In the genomic region with DNA sequence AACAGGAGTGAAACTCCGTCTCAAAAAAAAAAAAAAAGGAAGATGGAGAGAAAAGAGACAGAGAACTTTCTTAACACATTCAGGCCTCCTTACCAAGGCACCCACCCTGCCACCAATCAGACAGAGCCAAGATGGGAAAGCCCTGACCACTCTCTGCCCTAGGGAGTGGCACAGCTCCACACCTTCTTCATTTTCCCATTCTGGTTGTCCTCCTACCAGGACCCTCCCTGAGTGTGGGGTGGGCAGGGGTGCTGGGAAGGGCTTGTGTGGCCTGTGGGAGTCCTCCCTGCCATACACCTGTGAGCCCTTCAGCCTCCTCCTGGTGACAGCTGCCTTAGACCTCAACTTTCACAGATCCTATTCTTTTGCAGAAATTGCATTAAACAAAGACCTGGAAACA, we compare ENCODE assay signal across 23 cellular contexts.
"Had no signal": no experiment of that assay in that cellular context is flagged by ENCODE, and none has a peak within 500 bp of the region (broad histone marks: within the 10 kb centered on the region; RNA-seq: fewer than 3 reads in every experiment).

No MANE protein-coding gene starts in this region.

- H3K4me1 ChIP-seq: colonic mucosa, esophagus muscularis mucosa, esophagus squamous epithelium, gastrocnemius medialis, gastroesophageal sphincter, heart left ventricle, heart right ventricle had no signal

- DNase-seq: colonic mucosa; cortex of kidney; dermis blood vessel endothelial cell; dorsolateral prefrontal cortex; effector CD4-positive, alpha-beta T cell; effector CD8-positive, alpha-beta T cell; effector memory CD4-positive, alpha-beta T cell; effector memory CD8-positive, alpha-beta T cell; endodermal cell; esophagus squamous epithelium; foreskin fibroblast; foreskin keratinocyte; foreskin melanocyte; gastrocnemius medialis; glutamatergic neuron; heart left ventricle; heart right ventricle had no signal

- H3K27ac Mint-ChIP-seq: dendritic cell treated with granulocyte-macrophage colony-stimulating factor and Interleukin-4, amounts not matched to agents 40 ng/mL and 50 ng/mL, for 4 days; effector memory CD8-positive, alpha-beta T cell; endodermal cell had no signal

- H3K4me3 ChIP-seq: colonic mucosa, coronary artery, dorsolateral prefrontal cortex, esophagus muscularis mucosa, esophagus squamous epithelium, gastrocnemius medialis, gastroesophageal sphincter, heart left ventricle, heart right ventricle had no signal

- H3K36me3 ChIP-seq: colonic mucosa, esophagus muscularis mucosa, esophagus squamous epithelium, gastrocnemius medialis, gastroesophageal sphincter, heart left ventricle, heart right ventricle had no signal

- H3K27me3 ChIP-seq: colonic mucosa, foreskin keratinocyte, gastrocnemius medialis had no signal

- H3K27me3 Mint-ChIP-seq: dendritic cell treated with granulocyte-macrophage colony-stimulating factor and Interleukin-4, amounts not matched to agents 40 ng/mL and 50 ng/mL, for 4 days had no signal

- H3K4me3 Mint-ChIP-seq: dendritic cell treated with granulocyte-macrophage colony-stimulating factor and Interleukin-4, amounts not matched to agents 40 ng/mL and 50 ng/mL, for 4 days; effector memory CD8-positive, alpha-beta T cell; endodermal cell had no signal

- ATAC-seq: effector memory CD8-positive, alpha-beta T cell; esophagus mucosa; foreskin keratinocyte; gastrocnemius medialis; gastroesophageal sphincter; heart left ventricle; heart right ventricle had no signal

- H3K4me1 Mint-ChIP-seq: endodermal cell had no signal

- H3K9me3 ChIP-seq: colonic mucosa, gastrocnemius medialis had no signal

- H3K27ac ChIP-seq: colonic mucosa, coronary artery, dorsolateral prefrontal cortex, epithelial cell of prostate, esophagus muscularis mucosa, esophagus squamous epithelium, foreskin keratinocyte, gastrocnemius medialis, gastroesophageal sphincter, heart left ventricle, heart right ventricle had no signal
